Comparison of ENCODE assay signal across 16 cellular contexts in genomic region chr12:116806845-116807440, GRCh38.
"Had no signal": no experiment of that assay in that cellular context is flagged by ENCODE, and none has a peak within 500 bp of the region (broad histone marks: within the 10 kb centered on the region; RNA-seq: fewer than 3 reads in every experiment).

No MANE protein-coding gene starts in this region.

- H3K27me3 ChIP-seq: adrenal gland, cardiac muscle cell, dorsolateral prefrontal cortex, right lobe of liver, upper lobe of left lung had no signal

- DNase-seq: activated CD4-positive, alpha-beta memory T cell treated with anti-CD3 and anti-CD28 coated beads, Interleukin-2, amount 10 ng/mL, durations not matched to agents 7 days and 5 days; activated CD4-positive, alpha-beta T cell treated with anti-CD3 and anti-CD28 coated beads for 4 hours; activated effector memory CD4-positive, alpha-beta T cell treated with Interleukin-2 at 50 U/mL for 16 hours; activated T-cell treated with anti-CD3 and anti-CD28 coated beads, Interleukin-2, amount 50 U/mL, for 24 hours; adrenal gland; dorsolateral prefrontal cortex; glutamatergic neuron; kidney glomerular epithelial cell; right lobe of liver; stimulated activated naive CD8-positive, alpha-beta T cell treated with anti-CD3 and anti-CD28 coated beads, Interleukin-15, amount 100 ng/mL, for 72 hours; T1000; upper lobe of left lung had no signal

- H3K27ac ChIP-seq: adrenal gland, cardiac muscle cell, dorsolateral prefrontal cortex, right lobe of liver, upper lobe of left lung had no signal

- H3K36me3 Mint-ChIP-seq: activated naive CD4-positive, alpha-beta T cell treated with anti-CD3 and anti-CD28 coated beads, Interleukin-2, amount 50 U/mL, for 24 hours had no signal

- H3K36me3 ChIP-seq: adrenal gland, cardiac muscle cell, right lobe of liver, upper lobe of left lung had no signal

- H3K9me3 Mint-ChIP-seq: activated CD4-positive, alpha-beta memory T cell treated with anti-CD3 and anti-CD28 coated beads, Interleukin-2, amount 10 ng/mL, durations not matched to agents 7 days and 5 days; activated naive CD4-positive, alpha-beta T cell treated with anti-CD3 and anti-CD28 coated beads, Interleukin-2, amount 50 U/mL, for 24 hours; activated T-cell treated with anti-CD3 and anti-CD28 coated beads, Interleukin-2, amount 50 U/mL, for 24 hours; neural crest cell; stimulated activated naive CD8-positive, alpha-beta T cell treated with anti-CD3 and anti-CD28 coated beads, Interleukin-15, amount 100 ng/mL, for 72 hours had no signal

- ATAC-seq: esophagus mucosa; right lobe of liver; stimulated activated naive CD8-positive, alpha-beta T cell treated with anti-CD3 and anti-CD28 coated beads, Interleukin-15, amount 100 ng/mL, for 72 hours had no signal

- H3K4me3 ChIP-seq: adrenal gland, cardiac muscle cell, dorsolateral prefrontal cortex, right lobe of liver, upper lobe of left lung had no signal

- H3K27me3 Mint-ChIP-seq: activated CD4-positive, alpha-beta memory T cell treated with anti-CD3 and anti-CD28 coated beads, Interleukin-2, amount 10 ng/mL, durations not matched to agents 7 days and 5 days; activated naive CD4-positive, alpha-beta T cell treated with anti-CD3 and anti-CD28 coated beads, Interleukin-2, amount 50 U/mL, for 24 hours; activated T-cell treated with anti-CD3 and anti-CD28 coated beads, Interleukin-2, amount 50 U/mL, for 24 hours; stimulated activated naive CD8-positive, alpha-beta T cell treated with anti-CD3 and anti-CD28 coated beads, Interleukin-15, amount 100 ng/mL, for 72 hours had no signal

- H3K27ac Mint-ChIP-seq: activated CD4-positive, alpha-beta memory T cell treated with anti-CD3 and anti-CD28 coated beads, Interleukin-2, amount 10 ng/mL, durations not matched to agents 7 days and 5 days; activated naive CD4-positive, alpha-beta T cell treated with anti-CD3 and anti-CD28 coated beads, Interleukin-2, amount 50 U/mL, for 24 hours; activated T-cell treated with anti-CD3 and anti-CD28 coated beads, Interleukin-2, amount 50 U/mL, for 24 hours had no signal

- H3K4me1 ChIP-seq: adrenal gland, right lobe of liver, upper lobe of left lung had no signal

- H3K9me3 ChIP-seq: adrenal gland, right lobe of liver, upper lobe of left lung had no signal

- H3K4me1 Mint-ChIP-seq: activated CD4-positive, alpha-beta memory T cell treated with anti-CD3 and anti-CD28 coated beads, Interleukin-2, amount 10 ng/mL, durations not matched to agents 7 days and 5 days; neural crest cell; stimulated activated naive CD8-positive, alpha-beta T cell treated with anti-CD3 and anti-CD28 coated beads, Interleukin-15, amount 100 ng/mL, for 72 hours had no signal

- H3K4me3 Mint-ChIP-seq: activated CD4-positive, alpha-beta memory T cell treated with anti-CD3 and anti-CD28 coated beads, Interleukin-2, amount 10 ng/mL, durations not matched to agents 7 days and 5 days; activated naive CD4-positive, alpha-beta T cell treated with anti-CD3 and anti-CD28 coated beads, Interleukin-2, amount 50 U/mL, for 24 hours; activated T-cell treated with anti-CD3 and anti-CD28 coated beads, Interleukin-2, amount 50 U/mL, for 24 hours; neural crest cell; stimulated activated naive CD8-positive, alpha-beta T cell treated with anti-CD3 and anti-CD28 coated beads, Interleukin-15, amount 100 ng/mL, for 72 hours had no signal
